ENCODE assay signal across 23 cellular contexts in genomic region chr1:157497987-157498781, GRCh38. TPM values are rescaled to one million over a fixed set of nuclear protein-coding genes. Genes with fewer than 3 reads are reported as not detected.
"Had no signal": no experiment of that assay in that cellular context is flagged by ENCODE, and none has a peak within 500 bp of the region (broad histone marks: within the 10 kb centered on the region; RNA-seq: fewer than 3 reads in every experiment).

No MANE protein-coding gene starts in this region.

- ATAC-seq: activated T-helper 17 cell treated with anti-CD3 and anti-CD28 coated beads, Interleukin-2, amount 50 U/mL, for 72 hours had no signal

- DNase-seq: activated CD4-positive, alpha-beta memory T cell treated with anti-CD3 and anti-CD28 coated beads, Interleukin-2, amount 10 ng/mL, durations not matched to agents 7 days and 5 days; activated CD4-positive, alpha-beta T cell treated with anti-CD3 and anti-CD28 coated beads for 1 hour; activated CD4-positive, alpha-beta T cell treated with anti-CD3 and anti-CD28 coated beads, Interleukin-2, amount 10 ng/mL, durations not matched to agents 7 days and 5 days; activated gamma-delta T cell; activated naive CD4-positive, alpha-beta T cell treated with anti-CD3 and anti-CD28 coated beads for 36 hours; activated T-cell treated with anti-CD3 and anti-CD28 coated beads for 4 hours; activated T-cell treated with anti-CD3 and anti-CD28 coated beads, Interleukin-2, amount 50 U/mL, for 48 hours; amygdala; KG1; NCI-H1092; NCI-H1417; NCI-H1930; NCI-H2171; NCI-H2227 treated with DMSO at 0.1 percent for 48 hours; SHP77 treated with DMSO at 0.1 percent for 48 hours had no signal

- FAIRE-seq: astrocyte had no signal

- H3K27ac ChIP-seq: cardiac muscle cell had no signal

- H3K4me3 ChIP-seq: cardiac muscle cell had no signal

- H3K27me3 ChIP-seq: cardiac muscle cell had no signal

- H3K36me3 ChIP-seq: cardiac muscle cell had no signal

RNA-seq across cellular contexts. Expression of gene FCRL5, which starts 54.1 kb away (rescaled TPM):
- total RNA-seq: activated CD4-positive, alpha-beta memory T cell treated with anti-CD3 and anti-CD28 coated beads, Interleukin-2, amount 10 ng/mL, durations not matched to agents 7 days and 5 days; activated CD4-positive, alpha-beta T cell treated with anti-CD3 and anti-CD28 coated beads, Interleukin-2, amount 10 ng/mL, durations not matched to agents 7 days and 5 days; activated CD8-positive, alpha-beta memory T cell treated with anti-CD3 and anti-CD28 coated beads for 36 hours; activated naive CD4-positive, alpha-beta T cell treated with anti-CD3 and anti-CD28 coated beads for 36 hours; activated T-helper 17 cell treated with anti-CD3 and anti-CD28 coated beads, Interleukin-2, amount 50 U/mL, for 72 hours; astrocyte; cardiac muscle cell; LHCN-M2; MCF 10A; NCI-H460; SK-MEL-5 had no signal
- polyA plus RNA-seq: cardiac muscle cell had no signal
